In genomic region chr6:3895303-3895635, GRCh38 we compare ENCODE assay signal across 19 cellular contexts.
"Had no signal": no experiment of that assay in that cellular context is flagged by ENCODE, and none has a peak within 500 bp of the region (broad histone marks: within the 10 kb centered on the region; RNA-seq: fewer than 3 reads in every experiment).

No MANE protein-coding gene starts in this region.

- H3K9me3 Mint-ChIP-seq: activated naive CD4-positive, alpha-beta T cell treated with anti-CD3 and anti-CD28 coated beads for 36 hours; natural killer cell treated with Interleukin-12 subunit alpha and Interleukin-12 subunit beta and Interleukin-15 and Interleukin-18, amount 100 ng/mL, for 72 hours; stimulated activated naive CD8-positive, alpha-beta T cell treated with anti-CD3 and anti-CD28 coated beads, Interleukin-15, Interleukin-2, amounts not matched to agents 100 ng/mL and 50 ng/mL, for 24 hours had no signal

- ATAC-seq: heart left ventricle; left ventricle myocardium superior; natural killer cell treated with Interleukin-12 subunit alpha and Interleukin-12 subunit beta and Interleukin-15 and Interleukin-18, amount 100 ng/mL, for 72 hours; right cardiac atrium had no signal

- H3K36me3 Mint-ChIP-seq: natural killer cell treated with Interleukin-12 subunit alpha and Interleukin-12 subunit beta and Interleukin-15 and Interleukin-18, amount 100 ng/mL, for 72 hours had no signal

- H3K4me3 ChIP-seq: cardiac muscle cell, heart left ventricle, ovary, tibial artery had no signal

- H3K27ac ChIP-seq: cardiac muscle cell, epithelial cell of prostate, heart left ventricle, neutrophil, ovary, tibial artery, WERI-Rb-1 had no signal

- H3K27me3 Mint-ChIP-seq: stimulated activated naive CD8-positive, alpha-beta T cell treated with anti-CD3 and anti-CD28 coated beads, Interleukin-15, Interleukin-2, amounts not matched to agents 100 ng/mL and 50 ng/mL, for 24 hours had no signal

- H3K27ac Mint-ChIP-seq: activated naive CD4-positive, alpha-beta T cell treated with anti-CD3 and anti-CD28 coated beads for 36 hours; natural killer cell treated with Interleukin-12 subunit alpha and Interleukin-12 subunit beta and Interleukin-15 and Interleukin-18, amount 100 ng/mL, for 72 hours; stimulated activated naive CD8-positive, alpha-beta T cell treated with anti-CD3 and anti-CD28 coated beads, Interleukin-15, Interleukin-2, amounts not matched to agents 100 ng/mL and 50 ng/mL, for 24 hours had no signal

- H3K36me3 ChIP-seq: cardiac muscle cell, heart left ventricle, neutrophil, ovary, tibial artery, WERI-Rb-1 had no signal

- H3K9me3 ChIP-seq: heart left ventricle, neutrophil, ovary, tibial artery had no signal

- DNase-seq: activated CD4-positive, alpha-beta T cell treated with anti-CD3 and anti-CD28 coated beads, Interleukin-2, amount 50 U/mL, for 48 hours; activated naive CD4-positive, alpha-beta T cell treated with anti-CD3 and anti-CD28 coated beads for 36 hours; activated T-cell treated with anti-CD3 and anti-CD28 coated beads, Interleukin-2, amount 50 U/mL, for 48 hours; cortex of kidney; heart left ventricle; left ventricle myocardium superior; mammary epithelial cell; ovary; right cardiac atrium; stimulated activated CD4-positive, alpha-beta T cell treated with anti-CD3 and anti-CD28 coated beads, Interleukin-12 subunit alpha, Interleukin-12 subunit beta, amount 100 ng/mL, for 4 hours; substantia nigra; tibial artery; WERI-Rb-1 had no signal

- H3K4me3 Mint-ChIP-seq: activated naive CD4-positive, alpha-beta T cell treated with anti-CD3 and anti-CD28 coated beads for 36 hours; natural killer cell treated with Interleukin-12 subunit alpha and Interleukin-12 subunit beta and Interleukin-15 and Interleukin-18, amount 100 ng/mL, for 72 hours; stimulated activated naive CD8-positive, alpha-beta T cell treated with anti-CD3 and anti-CD28 coated beads, Interleukin-15, Interleukin-2, amounts not matched to agents 100 ng/mL and 50 ng/mL, for 24 hours had no signal

- H3K27me3 ChIP-seq: cardiac muscle cell, heart left ventricle, neutrophil, ovary, tibial artery had no signal

- FAIRE-seq: TTC549 had no signal
